Comparison of ENCODE assay signal across 10 cellular contexts in the genomic region with DNA sequence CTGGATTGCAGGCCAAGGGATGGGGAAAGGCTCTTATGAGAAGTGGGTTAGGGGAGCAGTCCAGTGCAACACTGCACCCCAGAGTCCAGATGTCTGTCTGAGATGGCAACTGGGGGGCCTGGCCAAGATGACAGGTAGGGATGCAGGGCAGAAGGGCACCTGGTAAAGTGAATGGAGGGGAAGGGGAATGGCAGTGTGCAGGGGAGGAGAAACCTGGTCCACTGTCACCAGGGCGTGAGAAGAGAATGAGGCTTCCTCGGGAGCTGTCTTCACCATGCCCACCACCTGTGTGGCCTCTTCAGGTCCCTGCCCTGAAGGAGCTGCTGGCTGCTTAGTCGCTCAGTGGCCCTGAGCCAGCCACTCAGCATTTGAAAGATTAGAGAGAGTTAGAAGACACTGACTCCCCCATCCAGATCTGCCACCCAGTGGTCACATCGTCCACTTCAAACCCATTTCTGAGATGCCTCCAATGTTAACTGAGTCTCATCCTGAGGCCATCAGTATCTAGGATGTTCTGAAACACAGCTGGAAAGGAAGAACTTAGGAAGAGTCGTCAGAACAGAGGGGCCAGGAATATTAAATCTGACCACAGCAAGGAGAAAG. TPM values are rescaled to one million over a fixed set of nuclear protein-coding genes. Genes with fewer than 3 reads are reported as not detected.
DNase-seq lines count a peak whose midpoint lies in the region; ATAC-seq and TF ChIP-seq lines count a peak whose summit lies in the region.
"Had no signal": no experiment of that assay in that cellular context is flagged by ENCODE, and none has a peak within 500 bp of the region (broad histone marks: within the 10 kb centered on the region; RNA-seq: fewer than 3 reads in every experiment).

No MANE protein-coding gene starts in this region.

- peaks cover 0 to 82% (median 71%) of the 10 kb centered on the region in 12 donors for H3K4me1 ChIP-seq in heart left ventricle
- peaks cover 67 to 80% (median 75%) of the 10 kb centered on the region in 3 donors for H3K4me1 ChIP-seq in skeletal muscle tissue (ENCODE audit: control insufficient read depth in 3 of 3, insufficient read depth in 3 of 3, low read length in 3 of 3)

- H3K36me3 Mint-ChIP-seq in activated T-helper 17 cell treated with anti-CD3 and anti-CD28 coated beads, Interleukin-2, amount 50 U/mL, for 72 hours (ENCODE audit: low read depth): no peaks in the 10 kb centered on the region

- no peak overlapping the region for H3K4me3 Mint-ChIP-seq in activated T-helper 17 cell treated with anti-CD3 and anti-CD28 coated beads, Interleukin-2, amount 50 U/mL, for 72 hours
- H3K4me3 Mint-ChIP-seq: activated T-cell treated with anti-CD3 and anti-CD28 coated beads, Interleukin-2, amount 50 U/mL, for 24 hours had no signal

- WGBS in heart left ventricle, 4 donors: 27 to 35% (median 29%) methylated on average over 5 of the region's 5 CpGs

- H3K27me3 Mint-ChIP-seq in activated T-helper 17 cell treated with anti-CD3 and anti-CD28 coated beads, Interleukin-2, amount 50 U/mL, for 72 hours: no peaks in the 10 kb centered on the region

- H3K9me3 ChIP-seq in SK-N-MC (ENCODE audit: low read depth, low read length) (no peaks in the 10 kb centered on the region), heart left ventricle (no peaks in the 10 kb centered on the region), skeletal muscle tissue (ENCODE audit: control insufficient read depth in 3 of 3, low read length in 3 of 3) (no peaks in the 10 kb centered on the region)

- ATAC-seq in heart left ventricle (no peak), HG03095 (IDR thresholded peaks at IDR 0.05; ENCODE audit: unreplicated experiment) (no peak), GM18870 (IDR thresholded peaks at IDR 0.05; ENCODE audit: unreplicated experiment) (no peak)
- ATAC-seq in activated T-helper 17 cell treated with anti-CD3 and anti-CD28 coated beads, Interleukin-2, amount 50 U/mL, for 72 hours (replicated peaks): no peak

- H3K27me3 ChIP-seq in heart left ventricle: no peaks in the 10 kb centered on the region
- no peaks in the 10 kb centered on the region for H3K27me3 ChIP-seq in skeletal muscle tissue (ENCODE audit: control insufficient read depth in 3 of 3, insufficient read depth in 3 of 3, low read length in 3 of 3)

- no peaks in the 10 kb centered on the region for H3K9me3 Mint-ChIP-seq in activated T-helper 17 cell treated with anti-CD3 and anti-CD28 coated beads, Interleukin-2, amount 50 U/mL, for 72 hours
- H3K9me3 Mint-ChIP-seq: activated T-cell treated with anti-CD3 and anti-CD28 coated beads, Interleukin-2, amount 50 U/mL, for 24 hours had no signal

- no peak overlapping the region for H3K9ac ChIP-seq in SK-N-MC (ENCODE audit: insufficient read length)
- H3K9ac ChIP-seq in skeletal muscle tissue (ENCODE audit: low read depth in 1 of 3, low read length in 3 of 3): peak overlapping the region in 2 of 3 donors; percentile 28 to 57
- H3K9ac ChIP-seq: KMS-11 had no signal

- H3K4me3 ChIP-seq in SK-N-MC (peak overlapping the region; percentile 57; the same call in 1 of the 2 replicates), heart left ventricle (peak overlapping the region in 2 of 12 donors; percentile 5 to 7), skeletal muscle tissue (ENCODE audit: low read length in 3 of 3) (peak overlapping the region in 1 of 3 donors; percentile 34)

- no peak for TF ChIP-seq POLR2A in heart left ventricle (IDR thresholded peaks at IDR 0.05)

- H3K27ac ChIP-seq in SK-N-MC (no peak overlapping the region), heart left ventricle (peak overlapping the region; percentile 47 to 87 (median 76)), skeletal muscle tissue (ENCODE audit: low read depth, low read length) (peak overlapping the region; percentile 63)
- H3K27ac ChIP-seq: KMS-11 had no signal

- DNase-seq in SK-N-MC (ENCODE audit: low read depth, low spot score) (no peak), heart left ventricle (peak in 1 of 5 donors; percentile 46), amniotic stem cell (lab: John Stamatoyannopoulos, UW) (no peak)

- intact Hi-C loops in heart left ventricle (cut with DNase I): loop anchor here in 3 of 10 donors (2.0 to 10.0 kb wide), 4 partner anchors 54 to 217 kb away; a partner anchor contains a TSS

- H3K4me1 Mint-ChIP-seq in activated T-helper 17 cell treated with anti-CD3 and anti-CD28 coated beads, Interleukin-2, amount 50 U/mL, for 72 hours: peaks cover 38% of the 10 kb centered on the region

- H3K36me3 ChIP-seq in SK-N-MC (ENCODE audit: insufficient read depth, low read length) (no peaks in the 10 kb centered on the region), heart left ventricle (peaks cover 0 to 9% (median 0%) of the 10 kb centered on the region in 9 donors), skeletal muscle tissue (ENCODE audit: control insufficient read depth in 3 of 3, insufficient read depth in 3 of 3, low read length in 3 of 3) (peaks cover 29 to 40% (median 29%) of the 10 kb centered on the region in 3 donors)

- TF ChIP-seq CTCF in GM12872 (IDR thresholded peaks at IDR 0.05; ENCODE audit: insufficient read depth, low read depth, low read length) (peak; percentile 14; the same call in 1 of the 3 replicates), heart left ventricle (IDR thresholded peaks at IDR 0.05) (peak in 2 of 12 donors; percentile 9 to 12)

- no peak overlapping the region for H3K27ac Mint-ChIP-seq in activated T-helper 17 cell treated with anti-CD3 and anti-CD28 coated beads, Interleukin-2, amount 50 U/mL, for 72 hours
- H3K27ac Mint-ChIP-seq: activated T-cell treated with anti-CD3 and anti-CD28 coated beads, Interleukin-2, amount 50 U/mL, for 24 hours had no signal

RNA-seq across cellular contexts. Expression of a gene that starts 57.3 kb away (rescaled TPM):
- total RNA-seq in heart left ventricle: 10 to 100 TPM; 14.7 to 34.3 (median 18.1) TPM
- 1 to 10 TPM; 7.0 TPM for polyA plus RNA-seq in heart left ventricle
- 16.7 TPM for total RNA-seq in skeletal muscle tissue
- 10 to 100 TPM; 17.2 to 19.2 TPM for total RNA-seq in activated T-helper 17 cell treated with anti-CD3 and anti-CD28 coated beads, Interleukin-2, amount 50 U/mL, for 72 hours
